9 cellular contexts compared by ENCODE assay signal in the genomic region with DNA sequence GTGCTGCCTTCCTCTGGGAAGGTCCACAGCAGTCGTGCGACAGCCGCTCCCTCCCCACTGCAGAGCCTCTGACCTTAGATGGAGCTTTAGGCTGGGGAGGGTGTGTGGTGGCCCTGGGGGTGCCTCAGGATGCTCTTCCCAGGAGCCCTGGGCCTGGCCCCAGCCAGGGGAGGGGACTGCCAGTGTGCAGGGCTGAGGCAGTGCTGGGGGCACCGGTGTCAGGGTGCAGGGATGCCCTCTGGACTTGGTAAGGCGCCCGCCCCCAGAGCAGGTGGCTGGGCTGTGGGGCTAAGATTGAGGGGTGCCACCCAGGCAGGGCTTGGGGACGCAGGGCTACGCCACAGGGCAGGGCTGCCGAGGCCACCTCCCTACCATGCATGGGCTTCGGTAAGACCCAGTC. TPM values are rescaled to one million over a fixed set of nuclear protein-coding genes. Genes with fewer than 3 reads are reported as not detected.
DNase-seq lines count a peak whose midpoint lies in the region; ATAC-seq, FAIRE-seq and TF ChIP-seq lines count a peak whose summit lies in the region.
"Not testable (repeated sequence)": the region's sequence is repeated elsewhere in the genome, so short reads cannot be mapped to it uniquely, and the experiment has no call there.
"Had no signal": no experiment of that assay in that cellular context is flagged by ENCODE, and none has a peak within 500 bp of the region (broad histone marks: within the 10 kb centered on the region; RNA-seq: fewer than 3 reads in every experiment).

No MANE protein-coding gene starts in this region.

- H3K14ac ChIP-seq in neuronal stem cell (ENCODE audit: low read length): peak overlapping the region; percentile 14

- not testable (repeated sequence) for H2BK120ac ChIP-seq in neuronal stem cell (ENCODE audit: low read depth, low read length)

- H3K4me3 ChIP-seq in endodermal cell (ENCODE audit: low read length); kidney (ENCODE audit: low read length in 2 of 2); neuronal stem cell (ENCODE audit: low read length in 2 of 2): not testable (repeated sequence)

- H3K36me3 ChIP-seq in endodermal cell (ENCODE audit: control insufficient read depth, insufficient read depth, low read length); kidney (ENCODE audit: control insufficient read depth in 1 of 2, insufficient read depth in 2 of 2, low read length in 2 of 2): not testable (repeated sequence)
- peaks cover 0 to 15% of the 10 kb centered on the region in 2 donors for H3K36me3 ChIP-seq in neuronal stem cell (replicated peaks in 1 of 2; ENCODE audit: control insufficient read depth in 2 of 2, insufficient read depth in 2 of 2, low read length in 2 of 2)

- not testable (repeated sequence) for TF ChIP-seq CTCF in endodermal cell (conservative IDR thresholded peaks at IDR 0.05); kidney (IDR thresholded peaks at IDR 0.05; ENCODE audit: borderline replicate concordance, extremely low read depth, insufficient read depth); type B pancreatic cell (conservative IDR thresholded peaks at IDR 0.05)

- not testable (repeated sequence) for H3K4me3 Mint-ChIP-seq in T-helper 17 cell, endodermal cell, type B pancreatic cell

- intact Hi-C loops in kidney (cut with DNase I): loop anchor here (10.0 kb wide), 1 partner anchor 86 kb away; no protein-coding TSS in a partner anchor

- not testable (repeated sequence) for H3K4me1 ChIP-seq in endodermal cell (ENCODE audit: control insufficient read depth, insufficient read depth, low read length); kidney (ENCODE audit: control insufficient read depth in 1 of 2, insufficient read depth in 1 of 2, low read depth in 1 of 2, low read length in 2 of 2); neuronal stem cell (ENCODE audit: control insufficient read depth in 2 of 2, insufficient read depth in 1 of 2, low read depth in 1 of 2, low read length in 2 of 2)

- not testable (repeated sequence) for H3K36me3 Mint-ChIP-seq in T-helper 17 cell (ENCODE audit: low read depth); endodermal cell (ENCODE audit: low read depth); type B pancreatic cell

- H2AFZ ChIP-seq in neuronal stem cell (ENCODE audit: low read length): not testable (repeated sequence)

- not testable (repeated sequence) for FAIRE-seq in kidney (lab: Jason Lieb, UNC)

- H3K79me1 ChIP-seq in neuronal stem cell (ENCODE audit: low read depth, low read length): not testable (repeated sequence)

- not testable (repeated sequence) for H3K9me3 ChIP-seq in T-helper 17 cell (ENCODE audit: control insufficient read depth, low read length, poor library complexity, severe bottlenecking); endodermal cell (ENCODE audit: control insufficient read depth, low read length); kidney (ENCODE audit: control insufficient read depth in 1 of 2, low read length in 2 of 2); neuronal stem cell (replicated peaks in 1 of 2; ENCODE audit: control insufficient read depth in 2 of 2, insufficient read depth in 1 of 2, low read depth in 1 of 2, low read length in 2 of 2)

- H3K4ac ChIP-seq in neuronal stem cell (ENCODE audit: low read length): not testable (repeated sequence)

- H2BK12ac ChIP-seq in neuronal stem cell (ENCODE audit: low read length): peak overlapping the region; percentile 59

- H3K27me3 ChIP-seq in endodermal cell (ENCODE audit: control insufficient read depth, insufficient read depth, low read length, poor library complexity, severe bottlenecking); neuronal stem cell (ENCODE audit: control insufficient read depth in 3 of 3, insufficient read depth in 3 of 3, low read depth in 1 of 3, low read length in 3 of 3): not testable (repeated sequence)

- H3K27me3 Mint-ChIP-seq in T-helper 17 cell, type B pancreatic cell: not testable (repeated sequence)
- H3K27me3 Mint-ChIP-seq in endodermal cell (ENCODE audit: insufficient read depth): peaks cover 23% of the 10 kb centered on the region

- WGBS in endodermal cell (ENCODE audit: insufficient coverage in 1 of 2, insufficient read length in 1 of 2), 2 experiments: 92% methylated on average over 6 of the region's 10 CpGs; no CpG with 5 or more reads in 1 of the 2 experiments
- no CpG with 5 or more reads among the region's 10 CpGs for WGBS in neuronal stem cell (ENCODE audit: extremely low coverage in 2 of 2, insufficient read length in 2 of 2, insufficient replicate concordance in 1 of 2), 2 donors

- H3K9ac ChIP-seq in endodermal cell (ENCODE audit: extremely low read depth, low read length, poor library complexity, severe bottlenecking); kidney (ENCODE audit: low read length in 2 of 2); neuronal stem cell (ENCODE audit: low read depth, low read length, poor library complexity): not testable (repeated sequence)

- H3K9me3 Mint-ChIP-seq in endodermal cell, type B pancreatic cell: not testable (repeated sequence)

- H4K91ac ChIP-seq in neuronal stem cell (ENCODE audit: low read depth, low read length, poor library complexity): not testable (repeated sequence)

- not testable (repeated sequence) for H3K4me1 Mint-ChIP-seq in T-helper 17 cell; endodermal cell; type B pancreatic cell (ENCODE audit: unreplicated experiment)

- H4K8ac ChIP-seq in neuronal stem cell (ENCODE audit: low read depth, low read length): not testable (repeated sequence)

- peak; percentile 20 for ATAC-seq in T-helper 17 cell

- peak overlapping the region; percentile 27 for H2BK15ac ChIP-seq in neuronal stem cell (ENCODE audit: low read length)

- H3K23ac ChIP-seq in neuronal stem cell (ENCODE audit: low read depth, low read length, poor library complexity): not testable (repeated sequence)

- H2BK5ac ChIP-seq in neuronal stem cell (ENCODE audit: low read length): not testable (repeated sequence)

- not testable (repeated sequence) for H3K4me2 ChIP-seq in neuronal stem cell (ENCODE audit: insufficient read depth, low read length, poor library complexity, severe bottlenecking)

- not testable (repeated sequence) for H3K27ac Mint-ChIP-seq in T-helper 17 cell, endodermal cell, type B pancreatic cell

- DNase-seq in GM03348 (ENCODE audit: low spot score) (peak; percentile 2), endodermal cell (peak; percentile 36), kidney (peak; percentile 85), type B pancreatic cell (ENCODE audit: extremely low spot score, unreplicated experiment) (peak; percentile 67)
- not testable (repeated sequence) for DNase-seq in T-helper 17 cell; neuronal stem cell (ENCODE audit: low spot score)
- peak; percentile 18 for DNase-seq in activated T-cell treated with anti-CD3 and anti-CD28 coated beads, Interleukin-2, amount 50 U/mL, for 1 hour

- H2AK5ac ChIP-seq in neuronal stem cell (ENCODE audit: low read depth, low read length): peak overlapping the region; percentile 40

- H3K18ac ChIP-seq in neuronal stem cell (ENCODE audit: low read length): peak overlapping the region; percentile 91

- not testable (repeated sequence) for H3K27ac ChIP-seq in endodermal cell (ENCODE audit: low read depth, low read length); kidney (ENCODE audit: low read depth in 2 of 2, low read length in 2 of 2); neuronal stem cell (replicated peaks; ENCODE audit: low read length)

RNA-seq across cellular contexts. Expression of a gene that starts 13.9 kb away (rescaled TPM):
- 10 to 100 TPM in 1 of 2 donors, 1 to 10 TPM in 1; 9.3 to 31.2 TPM for total RNA-seq in T-helper 17 cell
- 1 to 10 TPM in 1 of 2 donors, under 1 TPM in 1; 0.75 to 1.3 TPM for total RNA-seq in endodermal cell
- 2.3 TPM for polyA plus RNA-seq in endodermal cell (2013, experiment 1 of 2)
- polyA plus RNA-seq in endodermal cell (2013, experiment 2 of 2): 1.9 TPM
- total RNA-seq in kidney: 5.4 TPM
- 4.4 TPM for polyA plus RNA-seq in kidney (ENCODE audit: insufficient read depth, low read depth, low replicate concordance)
- 2.4 TPM for polyA plus RNA-seq in neuronal stem cell (2013, experiment 1 of 2)
- polyA plus RNA-seq in neuronal stem cell (2013, experiment 2 of 2): 2.2 TPM
- total RNA-seq in type B pancreatic cell (ENCODE audit: low replicate concordance): 2.2 and 4.0 TPM in 2 replicates
- total RNA-seq: LHCN-M2 had no signal
- polyA plus RNA-seq: AG04450 had no signal
